8 cellular contexts compared by ENCODE assay signal in genomic region chr18:54358495-54358793, GRCh38. TPM values are rescaled to one million over a fixed set of nuclear protein-coding genes. Genes with fewer than 3 reads are reported as not detected.
DNase-seq lines count a peak whose midpoint lies in the region; ATAC-seq and TF ChIP-seq lines count a peak whose summit lies in the region.

No MANE protein-coding gene starts in this region.

- intact Hi-C loops in upper lobe of right lung (cut with DNase I), result loop anchor here (10.0 kb wide), 1 partner anchor 84 kb away; no protein-coding TSS in a partner anchor

- H3K27ac ChIP-seq in coronary artery (peak overlapping the region; percentile 7 to 71), upper lobe of right lung (peak overlapping the region; percentile 26)

- H3K4me1 ChIP-seq in upper lobe of right lung, result no peaks in the 10 kb centered on the region

- H3K27me3 ChIP-seq in upper lobe of right lung, result no peaks in the 10 kb centered on the region

- peak overlapping the region; percentile 95 for H3K4me3 ChIP-seq in coronary artery
- H3K4me3 ChIP-seq in upper lobe of right lung, result peak overlapping the region; percentile 77

- in situ Hi-C loops in G401 (cut with HindIII; ENCODE audit: low sequenced_read_pairs), result no loop called here

- H3K9me3 ChIP-seq in upper lobe of right lung, result no peaks in the 10 kb centered on the region

- ATAC-seq in GM21529 (IDR thresholded peaks at IDR 0.05; ENCODE audit: unreplicated experiment) (peak; percentile 17), upper lobe of right lung (peak; percentile 23)

- no peak for TF ChIP-seq CTCF in coronary artery (IDR thresholded peaks at IDR 0.05)
- no peak for TF ChIP-seq CTCF in upper lobe of right lung (IDR thresholded peaks at IDR 0.05)

- no peaks in the 10 kb centered on the region for H3K36me3 ChIP-seq in upper lobe of right lung

- DNase-seq in G401 (ENCODE audit: low spot score), result peak; percentile 25
- DNase-seq in M059J (ENCODE audit: low read depth), result peak; percentile 42
- DNase-seq in coronary artery (ENCODE audit: low spot score), result no peak
- DNase-seq in medulla oblongata (ENCODE audit: extremely low spot score), result peak; percentile 38
- no peak for DNase-seq in upper lobe of right lung
- DNase-seq in NCI-H187 treated with DMSO at 0.1 percent for 48 hours (lab: John Stamatoyannopoulos, UW), result no peak
- no peak for DNase-seq in 8988T

RNA-seq across cellular contexts. Expression of gene C18orf54, which starts 0.7 kb away (rescaled TPM):
- total RNA-seq in G401 (2014; rRNA removed; shearing (Covaris generic)), result 7.9 and 9.9 TPM in 2 replicates
- total RNA-seq in M059J (2014; rRNA removed; shearing (Covaris generic)), result 6.8 and 8.5 TPM in 2 replicates
- total RNA-seq in upper lobe of right lung, result 3.0 TPM

RNA-seq across cellular contexts. Expression of gene STARD6, which starts 0.8 kb away (rescaled TPM):
- not detected in 2 replicates for total RNA-seq in G401 (2014; rRNA removed; shearing (Covaris generic))
- not detected in 2 replicates for total RNA-seq in M059J (2014; rRNA removed; shearing (Covaris generic))
- not detected for total RNA-seq in upper lobe of right lung

Comparison
In these comparisons a context has a peak if more than half of its experiments do, and no peak if none do; other contexts are left out.
1. DNase-seq: peak in G401 (single experiment), M059J (single experiment) and medulla oblongata (single experiment); none in coronary artery (single experiment), upper lobe of right lung (single experiment), NCI-H187 treated with DMSO at 0.1 percent for 48 hours (single experiment) and 8988T (single experiment).